8 cellular contexts compared by ENCODE assay signal in genomic region chr16:30096862-30097563, GRCh38. TPM values are rescaled to one million over a fixed set of nuclear protein-coding genes. Genes with fewer than 3 reads are reported as not detected.
A peak's percentile ranks its signal among the peaks of the same experiment; 100 is the strongest.
DNase-seq lines count a peak whose midpoint lies in the region; ATAC-seq and TF ChIP-seq lines count a peak whose summit lies in the region.

No MANE protein-coding gene starts in this region.

- H3K27ac ChIP-seq in SJSA1: peak overlapping the region; percentile 65; the same call in 1 of the 2 replicates
- peak overlapping the region; percentile 93 to 97 for H3K27ac ChIP-seq in prostate gland

- DNase-seq in SJSA1 (ENCODE audit: low read depth in 1 of 2, low spot score in 2 of 2) (no peak), erythroblast (lab: John Stamatoyannopoulos, UW) (no peak), prostate gland (ENCODE audit: low spot score) (no peak), HPDE6-E6E7 (ENCODE audit: extremely low spot score) (no peak), NCI-H526 treated with DMSO at 0.1 percent for 48 hours (lab: John Stamatoyannopoulos, UW) (no peak)

- no peaks in the 10 kb centered on the region for H3K4me1 ChIP-seq in ES-I3 (ENCODE audit: insufficient read depth, low read length)
- H3K4me1 ChIP-seq in SJSA1 (replicated peaks): peaks cover 18% of the 10 kb centered on the region
- H3K4me1 ChIP-seq in prostate gland (replicated peaks): peaks cover 12% of the 10 kb centered on the region

- H3K27me3 ChIP-seq in SJSA1 (replicated peaks): no peaks in the 10 kb centered on the region
- no peaks in the 10 kb centered on the region for H3K27me3 ChIP-seq in prostate gland (replicated peaks; ENCODE audit: insufficient read depth)

- intact Hi-C loops in prostate gland (cut with DNase I): loop anchor here (10.0 kb wide), 2 partner anchors 278 to 308 kb away; partner anchors contain the start of genes MYL11, TBC1D10B and ZNF771

- no peak for ATAC-seq in GM21526 (IDR thresholded peaks at IDR 0.05; ENCODE audit: low FRiP score, unreplicated experiment)
- ATAC-seq in GM18519 (IDR thresholded peaks at IDR 0.05; ENCODE audit: low FRiP score, unreplicated experiment): no peak

- no peak for TF ChIP-seq CTCF in prostate gland (IDR thresholded peaks at IDR 0.05)

- peak overlapping the region; percentile 52; the same call in 1 of the 2 replicates for H3K9ac ChIP-seq in ES-I3 (ENCODE audit: low read depth, low read length)

- H3K4me3 ChIP-seq in SJSA1: no peak overlapping the region
- no peak overlapping the region for H3K4me3 ChIP-seq in prostate gland

- H3K36me3 ChIP-seq in ES-I3 (ENCODE audit: insufficient read depth, low read length): no peaks in the 10 kb centered on the region
- 0 out of 2 replicates have a peak, but pooled peaks cover 8% of the 10 kb centered on the region for H3K36me3 ChIP-seq in SJSA1
- no peaks in the 10 kb centered on the region for H3K36me3 ChIP-seq in prostate gland

- H3K9me3 ChIP-seq in ES-I3 (ENCODE audit: control insufficient read depth, insufficient read depth, low read length): peaks cover 19% of the 10 kb centered on the region
- H3K9me3 ChIP-seq in SJSA1 (replicated peaks): peaks cover 15% of the 10 kb centered on the region
- H3K9me3 ChIP-seq in prostate gland: no peaks in the 10 kb centered on the region

- TF ChIP-seq POLR2A in erythroblast (IDR thresholded peaks at IDR 0.05; ENCODE audit: low read length) (peak; percentile 8), prostate gland (IDR thresholded peaks at IDR 0.05) (no peak)

- WGBS in prostate gland: 97% methylated on average over 18 of the region's 18 CpGs

RNA-seq across cellular contexts. Expression of gene YPEL3, which starts 1.0 kb away (rescaled TPM):
- total RNA-seq in SJSA1 (2014; rRNA removed; shearing (Covaris generic)): 3.1 and 4.8 TPM in 2 replicates
- 100 to 1,000 TPM; 150 to 164 TPM for total RNA-seq in prostate gland

RNA-seq across cellular contexts. Expression of gene TBX6, which starts 5.3 kb away (rescaled TPM):
- not detected in 2 replicates for total RNA-seq in SJSA1 (2014; rRNA removed; shearing (Covaris generic))
- total RNA-seq in prostate gland: 1 to 10 TPM; 1.5 to 2.5 TPM

RNA-seq across cellular contexts. Expression of gene GDPD3, which starts 16.3 kb away (rescaled TPM):
- total RNA-seq in SJSA1 (2014; rRNA removed; shearing (Covaris generic)): 0.50 TPM in 1 of 2 replicates, not detected in the other
- total RNA-seq in prostate gland: 1 to 10 TPM in 1 of 2 donors, under 1 TPM in 1; 0.91 to 2.4 TPM

RNA-seq across cellular contexts. Expression of gene PPP4C, which starts 21.2 kb away (rescaled TPM):
- 100 and 134 TPM in 2 replicates for total RNA-seq in SJSA1 (2014; rRNA removed; shearing (Covaris generic))
- 10 to 100 TPM; 67.8 to 85.4 TPM for total RNA-seq in prostate gland

RNA-seq across cellular contexts. Expression of gene MAPK3, which starts 26.0 kb away (rescaled TPM):
- total RNA-seq in SJSA1 (2014; rRNA removed; shearing (Covaris generic)): 18.6 and 23.3 TPM in 2 replicates
- 10 to 100 TPM; 19.0 to 77.4 TPM for total RNA-seq in prostate gland

Comparison
In these comparisons a context has a peak if more than half of its experiments do, and no peak if none do; other contexts are left out.
1. RNA of gene YPEL3, which starts 1.0 kb away (total RNA-seq): 150 to 164 TPM in prostate gland; 3.1 to 4.8 TPM in SJSA1; every median in the first group is over 10 times any median in the second.